5 cellular contexts compared by ENCODE assay signal in genomic region chr7:64697863-64698262, GRCh38. TPM values are rescaled to one million over a fixed set of nuclear protein-coding genes. Genes with fewer than 3 reads are reported as not detected.
DNase-seq lines count a peak whose midpoint lies in the region; ATAC-seq, FAIRE-seq and TF ChIP-seq lines count a peak whose summit lies in the region.
"Not testable (repeated sequence)": the region's sequence is repeated elsewhere in the genome, so short reads cannot be mapped to it uniquely, and the experiment has no call there.

No MANE protein-coding gene starts in this region.

- not testable (repeated sequence) for H3K23ac ChIP-seq in H1 (ENCODE audit: insufficient read length)

- H3K79me1 ChIP-seq in H1 (ENCODE audit: low read depth, low read length), result not testable (repeated sequence)

- H2BK15ac ChIP-seq in H1 (ENCODE audit: low read length), result not testable (repeated sequence)

- not testable (repeated sequence) for H3K4me1 ChIP-seq in A549; H1 (replicated peaks in 1 of 4; ENCODE audit: control insufficient read depth in 3 of 4, insufficient read depth in 4 of 4, low read length in 3 of 4); small intestine (ENCODE audit: control insufficient read depth in 2 of 2, insufficient read depth in 1 of 2, low read depth in 1 of 2, low read length in 1 of 2)

- DNase-seq in A549 (ENCODE audit: low read depth in 1 of 2, low spot score in 1 of 2); RCC 7860 (ENCODE audit: low spot score); H1 (ENCODE audit: low read depth in 1 of 2, low spot score in 2 of 2); small intestine: not testable (repeated sequence)

- TF ChIP-seq POLR2A in A549 (IDR thresholded peaks at IDR 0.05; ENCODE audit: low read length); H1 (IDR thresholded peaks at IDR 0.05; ENCODE audit: control extremely low read depth in 1 of 2, low read depth in 2 of 2, low read length in 2 of 2): not testable (repeated sequence)

- H2BK12ac ChIP-seq in H1 (ENCODE audit: low read depth, low read length), result not testable (repeated sequence)

- H3K9ac ChIP-seq in H1 (replicated peaks in 1 of 4; ENCODE audit: extremely low read depth in 1 of 4, low read depth in 3 of 4, low read length in 3 of 4), result not testable (repeated sequence)

- not testable (repeated sequence) for H2AFZ ChIP-seq in H1 (ENCODE audit: low read length)

- not testable (repeated sequence) for H2BK20ac ChIP-seq in H1 (ENCODE audit: low read length)

- H3K9me3 ChIP-seq in A549, result peaks cover 69% of the 10 kb centered on the region
- H3K9me3 ChIP-seq in H1 (ENCODE audit: insufficient read depth in 2 of 2, low read depth in 1 of 2, low read length in 1 of 2), result peaks cover 11 to 28% of the 10 kb centered on the region in 2 experiments; a peak in 3 of 4 replicates
- H3K9me3 ChIP-seq in small intestine (ENCODE audit: control insufficient read depth, low read depth), result not testable (repeated sequence)

- H3K27ac ChIP-seq in A549; H1 (ENCODE audit: low read depth, low read length); small intestine (ENCODE audit: low read depth in 1 of 2, low read length in 1 of 2): not testable (repeated sequence)

- not testable (repeated sequence) for H4K5ac ChIP-seq in H1 (ENCODE audit: insufficient read length, low read depth, low read length)

- H3K14ac ChIP-seq in H1 (ENCODE audit: insufficient read length), result not testable (repeated sequence)

- TF ChIP-seq CTCF in A549 (IDR thresholded peaks at IDR 0.05); H1 (IDR thresholded peaks at IDR 0.05; ENCODE audit: control extremely low read depth in 1 of 3, insufficient read depth in 1 of 3, low read depth in 1 of 3, low read length in 3 of 3): not testable (repeated sequence)

- not testable (repeated sequence) for TF ChIP-seq EP300 in A549 (IDR thresholded peaks at IDR 0.05); H1 (IDR thresholded peaks at IDR 0.05; ENCODE audit: borderline replicate concordance in 1 of 2, low read depth in 2 of 2, low read length in 2 of 2)

- CTCF ChIA-PET in A549 (lab: Yijun Ruan, JAX); H1 (lab: Charles Lee; ENCODE audit: partially characterized antibody): not testable (repeated sequence)

- not testable (repeated sequence) for H3K56ac ChIP-seq in H1 (replicated peaks; ENCODE audit: insufficient read length, low read depth, low read length)

- H3K79me2 ChIP-seq in H1 (ENCODE audit: control insufficient read depth in 1 of 2, insufficient read depth in 2 of 2, low read length in 2 of 2), result not testable (repeated sequence)

- not testable (repeated sequence) for TF ChIP-seq RAD21 in A549 (conservative IDR thresholded peaks at IDR 0.05 in 1 of 2, IDR thresholded peaks at IDR 0.05 in 1 of 2); H1 (IDR thresholded peaks at IDR 0.05 in 1 of 2, conservative IDR thresholded peaks at IDR 0.05 in 1 of 2; ENCODE audit: low read depth in 2 of 2, low read length in 2 of 2)

- not testable (repeated sequence) for H2BK120ac ChIP-seq in H1 (replicated peaks; ENCODE audit: low read depth, low read length)

- H3K27me3 ChIP-seq in H1 (replicated peaks in 1 of 4; ENCODE audit: control insufficient read depth in 3 of 4, extremely low read depth in 1 of 4, insufficient read depth in 3 of 4, low read length in 3 of 4); small intestine (ENCODE audit: control insufficient read depth in 2 of 2, insufficient read depth in 2 of 2, low read length in 2 of 2): not testable (repeated sequence)

- H3K18ac ChIP-seq in H1 (ENCODE audit: extremely low read depth, low read length), result not testable (repeated sequence)

- H3K4me2 ChIP-seq in A549; H1 (ENCODE audit: insufficient read depth in 1 of 2, low read depth in 2 of 2, low read length in 2 of 2): not testable (repeated sequence)

- not testable (repeated sequence) for H3K23me2 ChIP-seq in H1 (ENCODE audit: low read depth, low read length)

- POLR2A ChIA-PET in A549 (lab: Yijun Ruan, JAX); H1 (lab: Charles Lee; ENCODE audit: partially characterized antibody): not testable (repeated sequence)

- not testable (repeated sequence) for H4K91ac ChIP-seq in H1 (replicated peaks; ENCODE audit: insufficient read length, low read length)

- H3K4me3 ChIP-seq in A549; H1 (ENCODE audit: extremely low read depth in 1 of 4, insufficient read depth in 2 of 4, low read depth in 3 of 4, low read length in 4 of 4); small intestine (ENCODE audit: low read depth in 1 of 2, low read length in 2 of 2): not testable (repeated sequence)

- not testable (repeated sequence) for H2AK5ac ChIP-seq in H1 (ENCODE audit: low read depth, low read length)

- not testable (repeated sequence) for H4K8ac ChIP-seq in H1 (ENCODE audit: extremely low read depth, insufficient read depth, low read length)

- FAIRE-seq in A549 (lab: Jason Lieb, UNC) (peak; percentile 43), RCC 7860 (lab: Jason Lieb, UNC) (peak; percentile 11), islet of Langerhans (lab: Jason Lieb, UNC) (peak; percentile 30), small intestine (lab: Jason Lieb, UNC) (peak; percentile 91)
- FAIRE-seq in H1 (lab: Jason Lieb, UNC), result not testable (repeated sequence)

- ATAC-seq in A549, result not testable (repeated sequence)

- not testable (repeated sequence) for H2BK5ac ChIP-seq in H1 (ENCODE audit: low read depth, low read length)

- not testable (repeated sequence) for H3K4ac ChIP-seq in H1 (replicated peaks; ENCODE audit: insufficient read length, low read depth, low read length)

- 95% methylated on average over 12 of the region's 12 CpGs for WGBS in A549 (ENCODE audit: missing lambda C conversion rate)
- 92% methylated on average over 12 of the region's 12 CpGs; no CpG with 5 or more reads in 1 of the 2 experiments for WGBS in H1 (ENCODE audit: extremely low coverage in 1 of 2, insufficient coverage in 1 of 2, insufficient read length in 1 of 2, insufficient replicate concordance in 2 of 2, low coverage in 1 of 2, low lambda C conversion rate in 2 of 2, missing lambda C conversion rate in 1 of 2), 2 experiments
- WGBS in small intestine, 3 donors, result 98 to 100% (median 98%) methylated on average over 12 of the region's 12 CpGs

- H3K36me3 ChIP-seq in H1 (ENCODE audit: control insufficient read depth in 2 of 4, insufficient read depth in 4 of 4, low read length in 3 of 4), result peaks cover 0 to 60% (median 8%) of the 10 kb centered on the region in 4 experiments; a peak in 5 of 8 replicates
- not testable (repeated sequence) for H3K36me3 ChIP-seq in small intestine (ENCODE audit: control insufficient read depth in 2 of 2, insufficient read depth in 2 of 2, low read length in 2 of 2)

- not testable (repeated sequence) for H4K20me1 ChIP-seq in H1 (replicated peaks in 1 of 2; ENCODE audit: control insufficient read depth in 1 of 2, insufficient read depth in 2 of 2, low read length in 2 of 2)

TF ChIP-seq in H1, 55 proteins besides CTCF, POLR2A, EP300 and RAD21:
- TF ChIP-seq CEBPB (IDR thresholded peaks at IDR 0.05; ENCODE audit: low read depth, low read length), result 0 out of 2 replicates have a peak, but pooled peaks have one; percentile 10

RNA-seq across cellular contexts. Expression of gene ZNF107, which starts 31.9 kb away (rescaled TPM):
- polyA plus RNA-seq in A549 (2011; rRNA removed) (4.6 and 4.9 TPM in 2 replicates), A549 (2017; fragmentation: RNase III; extraction: RNeasy Plus Mini Kit Qiagen cat#74134 plus additional on column Dnase treatment) (2.8 to 3.6 TPM (median 3.4 TPM) in 3 replicates), H1 (2011; rRNA removed) (3.4 and 3.5 TPM in 2 replicates), small intestine (1 to 10 TPM in 1 of 3 donors, under 1 TPM in 2; 0.81 to 2.5 (median 0.89) TPM)
- polyA plus RNA-seq in A549 (2012; cell fraction: cytosol; rRNA removed), result 1.4 TPM in 2 replicates
- polyA plus RNA-seq in A549 (2012; cell fraction: nucleus; rRNA removed), result 1.6 and 2.8 TPM in 2 replicates
- polyA minus RNA-seq in A549 (2011; rRNA and poly(A)+ RNA removed), result 1.8 and 2.7 TPM in 2 replicates
- total RNA-seq in H1 (2021; fragmentation: NEBNext Ultra II Directional; extraction: Animal tissue kit (Norgen Biotek cat#: 25700)), result 27.5 and 31.0 TPM in 2 replicates
- polyA plus RNA-seq in H1 (2011; cell fraction: cytosol; rRNA removed), result 4.7 TPM
- polyA plus RNA-seq in H1 (2011; cell fraction: nucleus; rRNA removed), result 25.5 TPM
- 3.4 to 9.8 TPM (median 5.2 TPM) in 4 replicates for polyA plus RNA-seq in H1 (2012, experiment 1 of 2)
- 0.26 TPM for polyA plus RNA-seq in H1 (2012, experiment 2 of 2)
- polyA plus RNA-seq in H1 (2013, experiment 1 of 2), result 27.5 TPM
- 23.6 TPM for polyA plus RNA-seq in H1 (2013, experiment 2 of 2)
- polyA minus RNA-seq in H1 (2011; rRNA and poly(A)+ RNA removed), result 24.9 and 33.7 TPM in 2 replicates
- polyA minus RNA-seq in H1 (2011; cell fraction: cytosol; rRNA and poly(A)+ RNA removed), result 12.2 TPM
- polyA minus RNA-seq in H1 (2011; cell fraction: nucleus; rRNA and poly(A)+ RNA removed), result 79.0 TPM
